ENCODE assay signal across 8 cellular contexts in the genomic region with DNA sequence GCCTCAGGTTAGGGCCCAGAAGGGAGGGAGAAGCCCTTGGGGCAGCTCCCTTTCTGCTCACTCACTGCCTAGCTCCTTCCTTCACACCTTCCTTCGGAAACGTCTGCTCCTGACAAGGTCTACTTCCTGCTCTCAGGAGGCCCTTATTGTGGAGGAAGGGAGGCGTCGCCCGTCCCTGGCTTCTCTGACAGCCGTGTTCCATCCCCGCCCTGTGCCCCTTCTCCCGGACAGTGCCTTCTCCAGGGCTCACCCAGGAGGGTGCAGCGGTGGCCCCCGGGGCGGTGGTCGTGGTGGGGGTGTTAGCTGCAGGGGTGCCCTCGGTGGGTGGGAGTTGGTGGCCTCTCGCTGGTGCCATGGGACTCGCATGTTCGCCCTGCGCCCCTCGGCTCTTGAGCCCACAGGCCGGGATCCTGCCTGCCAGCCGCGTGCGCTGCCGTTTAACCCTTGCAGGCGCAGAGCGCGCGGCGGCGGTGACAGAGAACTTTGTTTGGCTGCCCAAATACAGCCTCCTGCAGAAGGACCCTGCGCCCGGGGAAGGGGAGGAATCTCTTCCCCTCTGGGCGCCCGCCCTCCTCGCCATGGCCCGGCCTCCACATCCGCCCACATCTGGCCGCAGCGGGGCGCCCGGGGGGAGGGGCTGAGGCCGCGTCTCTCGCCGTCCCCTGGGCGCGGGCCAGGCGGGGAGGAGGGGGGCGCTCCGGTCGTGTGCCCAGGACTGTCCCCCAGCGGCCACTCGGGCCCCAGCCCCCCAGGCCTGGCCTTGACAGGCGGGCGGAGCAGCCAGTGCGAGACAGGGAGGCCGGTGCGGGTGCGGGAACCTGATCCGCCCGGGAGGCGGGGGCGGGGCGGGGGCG.
DNase-seq lines count a peak whose midpoint lies in the region; ATAC-seq and TF ChIP-seq lines count a peak whose summit lies in the region.

No MANE protein-coding gene starts in this region.

- H3K36me3 Mint-ChIP-seq in natural killer cell treated with Interleukin-12 subunit alpha and Interleukin-12 subunit beta and Interleukin-15 and Interleukin-18, amount 100 ng/mL, for 72 hours: no peaks in the 10 kb centered on the region

- CTCF ChIA-PET in GM10248 (lab: Yijun Ruan, JAX): interaction anchor here (0.6 kb wide), 1 partner anchor 471 kb away, joined by 3 read pairs; no protein-coding TSS in a partner anchor

- peaks cover 0 to 2% of the 10 kb centered on the region in 2 donors for H3K27me3 Mint-ChIP-seq in natural killer cell treated with Interleukin-12 subunit alpha and Interleukin-12 subunit beta and Interleukin-15 and Interleukin-18, amount 100 ng/mL, for 72 hours

- H3K27ac ChIP-seq in urinary bladder (ENCODE audit: low read depth): peak overlapping the region; percentile 87

- no peaks in the 10 kb centered on the region for H3K36me3 ChIP-seq in urinary bladder (ENCODE audit: insufficient read depth)

- POLR2A ChIA-PET in GM10248 (lab: Yijun Ruan, JAX): no interaction called here

- WGBS in urinary bladder: under 1% methylated on average over 64 of the region's 64 CpGs

- peak overlapping the region; percentile 59 to 80 for H3K27ac Mint-ChIP-seq in natural killer cell treated with Interleukin-12 subunit alpha and Interleukin-12 subunit beta and Interleukin-15 and Interleukin-18, amount 100 ng/mL, for 72 hours

- no peak for TF ChIP-seq CTCF in GM10248 (IDR thresholded peaks at IDR 0.05; ENCODE audit: control extremely low read depth, extremely low read depth, low read depth, missing control alignments)

- ATAC-seq in HG02973 (IDR thresholded peaks at IDR 0.05; ENCODE audit: unreplicated experiment) (peak; percentile 36), HG02884 (IDR thresholded peaks at IDR 0.05; ENCODE audit: unreplicated experiment) (no peak)
- ATAC-seq in natural killer cell treated with Interleukin-12 subunit alpha and Interleukin-12 subunit beta and Interleukin-15 and Interleukin-18, amount 100 ng/mL, for 72 hours: peak; percentile 80 to 84

- peak overlapping the region; percentile 59 for H3K4me3 Mint-ChIP-seq in natural killer cell treated with Interleukin-12 subunit alpha and Interleukin-12 subunit beta and Interleukin-15 and Interleukin-18, amount 100 ng/mL, for 72 hours

- peak overlapping the region; percentile 76 for H3K4me3 ChIP-seq in urinary bladder (ENCODE audit: low read depth, low read length)

- DNase-seq in GM10248 (ENCODE audit: extremely low spot score) (peak; percentile 83), NOMO-1 treated with dmso at 0.1 percent for 144 hours (lab: John Stamatoyannopoulos, UW; ENCODE audit: unreplicated experiment) (peak; percentile 60), fibroblast of the conjunctiva (ENCODE audit: low read depth) (peak; percentile 77)
- DNase-seq in activated effector memory CD4-positive, alpha-beta T cell treated with Interleukin-2 at 50 U/mL for 16 hours: peak; percentile 61
- DNase-seq in natural killer cell treated with Interleukin-12 subunit alpha and Interleukin-12 subunit beta and Interleukin-15 and Interleukin-18, amount 100 ng/mL, for 72 hours (ENCODE audit: low spot score): peak; percentile 85

- H3K4me1 Mint-ChIP-seq in natural killer cell treated with Interleukin-12 subunit alpha and Interleukin-12 subunit beta and Interleukin-15 and Interleukin-18, amount 100 ng/mL, for 72 hours (ENCODE audit: low read depth in 2 of 2): peaks cover 32 to 42% of the 10 kb centered on the region in 2 donors

- H3K4me1 ChIP-seq in urinary bladder (ENCODE audit: insufficient read depth): no peaks in the 10 kb centered on the region

- H3K9me3 Mint-ChIP-seq in natural killer cell treated with Interleukin-12 subunit alpha and Interleukin-12 subunit beta and Interleukin-15 and Interleukin-18, amount 100 ng/mL, for 72 hours: no peaks in the 10 kb centered on the region
